32 cellular contexts compared by ENCODE assay signal in genomic region chr2:124258481-124258880, GRCh38.
DNase-seq lines count a peak whose midpoint lies in the region; ATAC-seq and TF ChIP-seq lines count a peak whose summit lies in the region.
"Had no signal": no experiment of that assay in that cellular context is flagged by ENCODE, and none has a peak within 500 bp of the region (broad histone marks: within the 10 kb centered on the region; RNA-seq: fewer than 3 reads in every experiment).

No MANE protein-coding gene starts in this region.

- H3K79me2 ChIP-seq in Karpas-422 (ENCODE audit: low read length) = no peaks in the 10 kb centered on the region

- no peak for TF ChIP-seq CTCF in cardiac fibroblast (IDR thresholded peaks at IDR 0.05; ENCODE audit: low read depth, low read length)
- TF ChIP-seq CTCF in nephron progenitor cell (IDR thresholded peaks at IDR 0.05) = no peak
- TF ChIP-seq CTCF in coronary artery (IDR thresholded peaks at IDR 0.05) = no peak

- H3K4me3 Mint-ChIP-seq in nephron progenitor cell = no peak overlapping the region
- no peak overlapping the region for H3K4me3 Mint-ChIP-seq in activated CD8-positive, alpha-beta T cell treated with anti-CD3 and anti-CD28 coated beads, Interleukin-2, amount 10 ng/mL, durations not matched to agents 7 days and 5 days
- H3K4me3 Mint-ChIP-seq: activated naive CD8-positive, alpha-beta T cell treated with anti-CD3 and anti-CD28 coated beads, Interleukin-2, amount 50 U/mL, for 24 hours; neural progenitor cell; stimulated activated naive CD8-positive, alpha-beta T cell treated with anti-CD3 and anti-CD28 coated beads, Interleukin-15, amount 100 ng/mL, for 72 hours; T-helper 1 cell treated with Interleukin-12 subunit alpha and Interleukin-12 subunit beta and Interleukin-4 antibody, amounts not matched to agents 30 μg/mL and 1 μg/mL, for 36 hours had no signal

- no peak overlapping the region for H3K4ac ChIP-seq in mesenchymal stem cell (ENCODE audit: low read depth in 1 of 2, low read length in 2 of 2)

- no peak overlapping the region for H2BK12ac ChIP-seq in mesenchymal stem cell (ENCODE audit: low read length in 2 of 2)

- H3K27ac Mint-ChIP-seq in nephron progenitor cell = no peak overlapping the region
- no peak overlapping the region for H3K27ac Mint-ChIP-seq in activated CD8-positive, alpha-beta T cell treated with anti-CD3 and anti-CD28 coated beads, Interleukin-2, amount 10 ng/mL, durations not matched to agents 7 days and 5 days
- H3K27ac Mint-ChIP-seq: activated naive CD8-positive, alpha-beta T cell treated with anti-CD3 and anti-CD28 coated beads, Interleukin-2, amount 50 U/mL, for 24 hours; neural progenitor cell; stimulated activated naive CD8-positive, alpha-beta T cell treated with anti-CD3 and anti-CD28 coated beads, Interleukin-15, amount 100 ng/mL, for 72 hours; T-helper 1 cell treated with Interleukin-12 subunit alpha and Interleukin-12 subunit beta and Interleukin-4 antibody, amounts not matched to agents 30 μg/mL and 1 μg/mL, for 36 hours had no signal

- peak overlapping the region; percentile 37; the same call in 1 of the 2 replicates for H3K4me3 ChIP-seq in Karpas-422 (ENCODE audit: low read length)
- H3K4me3 ChIP-seq in cardiac fibroblast (replicated peaks in 1 of 2; ENCODE audit: low read depth in 2 of 2, low read length in 2 of 2) = no peak overlapping the region
- no peak overlapping the region for H3K4me3 ChIP-seq in mesenchymal stem cell (ENCODE audit: insufficient read depth in 1 of 2, low read depth in 1 of 2, low read length in 2 of 2)
- no peak overlapping the region for H3K4me3 ChIP-seq in coronary artery
- H3K4me3 ChIP-seq: body of pancreas, esophagus muscularis mucosa, left lung, neural progenitor cell, pancreas had no signal

- H3K9me3 ChIP-seq in Karpas-422 (ENCODE audit: low read length) (no peaks in the 10 kb centered on the region), mesenchymal stem cell (ENCODE audit: control insufficient read depth, low read length) (no peaks in the 10 kb centered on the region)
- H3K9me3 ChIP-seq: BE2C, body of pancreas, esophagus muscularis mucosa, pancreas had no signal

- DNase-seq in EH (ENCODE audit: low read depth) (peak; percentile 91), Karpas-422 (peak; percentile 62), cardiac fibroblast (ENCODE audit: low read depth in 2 of 2) (peak; percentile 55 to 95), mesenchymal stem cell (peak; percentile 20), nephron progenitor cell (no peak), GDM1 (lab: John Stamatoyannopoulos, UW) (no peak), coronary artery (ENCODE audit: low spot score) (no peak)
- DNase-seq in activated CD8-positive, alpha-beta T cell treated with anti-CD3 and anti-CD28 coated beads, Interleukin-2, amount 10 ng/mL, durations not matched to agents 7 days and 5 days = no peak
- DNase-seq: activated CD4-positive, alpha-beta T cell treated with anti-CD3 and anti-CD28 coated beads, Interleukin-2, amount 50 U/mL, for 4 hours; activated CD4-positive, CD25-positive, alpha-beta regulatory T cell; activated gamma-delta T cell treated with Interleukin-2 at 50 U/mL for 16 hours; activated naive CD8-positive, alpha-beta T cell treated with anti-CD3 and anti-CD28 coated beads, Interleukin-2, amount 50 U/mL, for 24 hours; activated T-cell treated with anti-CD3 and anti-CD28 coated beads, Interleukin-2, amount 50 U/mL, for 48 hours; BE2C; body of pancreas; cerebellar nuclear complex; DMS153; left lung; NCI-H1092; NCI-H187 treated with DMSO at 0.1 percent for 48 hours; NCI-H226; NCI-H526 treated with DMSO at 0.1 percent for 48 hours; NK-92 treated with Interleukin-12 subunit alpha and Interleukin-12 subunit beta, amount 100 ng/mL, for 24 hours; pancreas; small intestine; stimulated activated CD8-positive, alpha-beta memory T cell treated with anti-CD3 and anti-CD28 coated beads, Interleukin-4, amount 100 ng/mL, for 48 hours; stimulated activated naive CD8-positive, alpha-beta T cell treated with anti-CD3 and anti-CD28 coated beads, Interleukin-15, amount 100 ng/mL, for 72 hours had no signal

- H3K27me3 ChIP-seq in Karpas-422 (ENCODE audit: low read length) (no peaks in the 10 kb centered on the region), mesenchymal stem cell (ENCODE audit: control insufficient read depth in 1 of 2, insufficient read depth in 1 of 2, low read length in 2 of 2) (no peaks in the 10 kb centered on the region)
- H3K27me3 ChIP-seq: BE2C, body of pancreas, esophagus muscularis mucosa, left lung, neural progenitor cell, pancreas had no signal

- H2BK120ac ChIP-seq in mesenchymal stem cell (ENCODE audit: low read depth, low read length) = no peak overlapping the region

- 38% methylated on average over 1 of the region's 2 CpGs for WGBS in mesenchymal stem cell

- H2BK15ac ChIP-seq in mesenchymal stem cell (ENCODE audit: low read depth, poor library complexity, severe bottlenecking) = no peak overlapping the region

- H3K9ac ChIP-seq in Karpas-422 (ENCODE audit: low read length) (peak overlapping the region; percentile 57), mesenchymal stem cell (ENCODE audit: low read length) (no peak overlapping the region)
- H3K9ac ChIP-seq: neural progenitor cell had no signal

- H3K9me2 ChIP-seq in Karpas-422 (replicated peaks; ENCODE audit: insufficient read depth, low read length) = no peaks in the 10 kb centered on the region

- H3K27me3 Mint-ChIP-seq in nephron progenitor cell (ENCODE audit: low read depth, poor library complexity) = peaks cover 2% of the 10 kb centered on the region
- H3K27me3 Mint-ChIP-seq in activated CD8-positive, alpha-beta T cell treated with anti-CD3 and anti-CD28 coated beads, Interleukin-2, amount 10 ng/mL, durations not matched to agents 7 days and 5 days (ENCODE audit: low read depth) = no peaks in the 10 kb centered on the region
- H3K27me3 Mint-ChIP-seq: activated naive CD8-positive, alpha-beta T cell treated with anti-CD3 and anti-CD28 coated beads, Interleukin-2, amount 50 U/mL, for 24 hours; stimulated activated naive CD8-positive, alpha-beta T cell treated with anti-CD3 and anti-CD28 coated beads, Interleukin-15, amount 100 ng/mL, for 72 hours had no signal

- H3K4me2 ChIP-seq in Karpas-422 (ENCODE audit: low read depth, low read length, poor library complexity, severe bottlenecking) (peak overlapping the region; percentile 60), mesenchymal stem cell (ENCODE audit: low read length, poor library complexity, severe bottlenecking) (no peak overlapping the region)
- H3K4me2 ChIP-seq: neural progenitor cell had no signal

- H2AFZ ChIP-seq in Karpas-422 (ENCODE audit: low read length) (peak overlapping the region; percentile 51; the same call in 1 of the 2 replicates), mesenchymal stem cell (ENCODE audit: low read depth, low read length) (no peak overlapping the region)
- H2AFZ ChIP-seq: neural progenitor cell had no signal

- no peaks in the 10 kb centered on the region for H3K79me1 ChIP-seq in mesenchymal stem cell (replicated peaks; ENCODE audit: low read length, poor library complexity, severe bottlenecking)

- ATAC-seq in activated CD8-positive, alpha-beta T cell treated with anti-CD3 and anti-CD28 coated beads, Interleukin-2, amount 10 ng/mL, durations not matched to agents 7 days and 5 days = no peak
- ATAC-seq: activated naive CD8-positive, alpha-beta T cell treated with anti-CD3 and anti-CD28 coated beads, Interleukin-2, amount 50 U/mL, for 24 hours; body of pancreas; left lung; pancreas; Right ventricle myocardium inferior; SK-N-SH treated with all-trans-retinoic acid at 6 μM for 48 hours; stimulated activated naive CD8-positive, alpha-beta T cell treated with anti-CD3 and anti-CD28 coated beads, Interleukin-15, amount 100 ng/mL, for 72 hours had no signal

- CTCF ChIA-PET in activated CD8-positive, alpha-beta T cell treated with anti-CD3 and anti-CD28 coated beads, Interleukin-2, amount 10 ng/mL, durations not matched to agents 7 days and 5 days (lab: Charles Lee) = no interaction called here

- no peaks in the 10 kb centered on the region for H4K20me1 ChIP-seq in Karpas-422 (ENCODE audit: insufficient read depth, low read depth, low read length)

- peak overlapping the region; percentile 89 for H3K27ac ChIP-seq in Karpas-422 (ENCODE audit: low read length)
- no peak overlapping the region for H3K27ac ChIP-seq in mesenchymal stem cell (ENCODE audit: low read length, poor library complexity, severe bottlenecking)
- H3K27ac ChIP-seq in coronary artery = no peak overlapping the region
- H3K27ac ChIP-seq: body of pancreas, esophagus muscularis mucosa, left lung, neural progenitor cell, pancreas had no signal

- H3K4me1 Mint-ChIP-seq in nephron progenitor cell = no peaks in the 10 kb centered on the region
- no peaks in the 10 kb centered on the region for H3K4me1 Mint-ChIP-seq in activated CD8-positive, alpha-beta T cell treated with anti-CD3 and anti-CD28 coated beads, Interleukin-2, amount 10 ng/mL, durations not matched to agents 7 days and 5 days (ENCODE audit: low read depth)
- H3K4me1 Mint-ChIP-seq: activated naive CD8-positive, alpha-beta T cell treated with anti-CD3 and anti-CD28 coated beads, Interleukin-2, amount 50 U/mL, for 24 hours; neural progenitor cell; stimulated activated naive CD8-positive, alpha-beta T cell treated with anti-CD3 and anti-CD28 coated beads, Interleukin-15, amount 100 ng/mL, for 72 hours had no signal

- H3K23ac ChIP-seq in mesenchymal stem cell (ENCODE audit: low read length in 2 of 2) = no peak overlapping the region

- H4K91ac ChIP-seq in mesenchymal stem cell (ENCODE audit: low read length) = no peak overlapping the region

- H2BK5ac ChIP-seq in mesenchymal stem cell (ENCODE audit: low read depth, low read length, poor library complexity, severe bottlenecking) = no peak overlapping the region

- H3K14ac ChIP-seq in mesenchymal stem cell (ENCODE audit: low read length in 2 of 2) = no peak overlapping the region

- H3K4me1 ChIP-seq in Karpas-422 (ENCODE audit: low read length) = peaks cover 48% of the 10 kb centered on the region
- H3K4me1 ChIP-seq in mesenchymal stem cell (ENCODE audit: control insufficient read depth, insufficient read depth, low read depth, low read length) = no peaks in the 10 kb centered on the region
- H3K4me1 ChIP-seq: BE2C, body of pancreas, esophagus muscularis mucosa, left lung, neural progenitor cell, pancreas had no signal

- H3K36me3 ChIP-seq in Karpas-422 (ENCODE audit: insufficient read depth, low read length) (no peaks in the 10 kb centered on the region), mesenchymal stem cell (ENCODE audit: control insufficient read depth in 1 of 2, insufficient read depth in 2 of 2, low read depth in 1 of 2, low read length in 2 of 2) (no peaks in the 10 kb centered on the region)
- H3K36me3 ChIP-seq: BE2C, esophagus muscularis mucosa, left lung, neural progenitor cell, pancreas had no signal

- H3K9me3 Mint-ChIP-seq in nephron progenitor cell = peaks cover 10% of the 10 kb centered on the region
- H3K9me3 Mint-ChIP-seq in activated CD8-positive, alpha-beta T cell treated with anti-CD3 and anti-CD28 coated beads, Interleukin-2, amount 10 ng/mL, durations not matched to agents 7 days and 5 days (ENCODE audit: insufficient read depth) = no peaks in the 10 kb centered on the region

- POLR2A ChIA-PET in activated CD8-positive, alpha-beta T cell treated with anti-CD3 and anti-CD28 coated beads, Interleukin-2, amount 10 ng/mL, durations not matched to agents 7 days and 5 days (lab: Charles Lee) = no interaction called here

- no peak overlapping the region for H4K8ac ChIP-seq in mesenchymal stem cell (ENCODE audit: low read length)

- H3K36me3 Mint-ChIP-seq in nephron progenitor cell (ENCODE audit: low read depth) = no peaks in the 10 kb centered on the region
- no peaks in the 10 kb centered on the region for H3K36me3 Mint-ChIP-seq in activated CD8-positive, alpha-beta T cell treated with anti-CD3 and anti-CD28 coated beads, Interleukin-2, amount 10 ng/mL, durations not matched to agents 7 days and 5 days (ENCODE audit: low read depth)
- H3K36me3 Mint-ChIP-seq: neural progenitor cell had no signal

- no peak overlapping the region for H2AK5ac ChIP-seq in mesenchymal stem cell (ENCODE audit: low read length, severe bottlenecking)

- H3K18ac ChIP-seq in mesenchymal stem cell (ENCODE audit: low read depth in 1 of 2, low read length in 2 of 2) = no peak overlapping the region

Comparison
In these comparisons a context has a peak if more than half of its experiments do, and no peak if none do; other contexts are left out.
1. DNase-seq: peak in EH (single experiment), Karpas-422 (single experiment), cardiac fibroblast (2 of 2) and mesenchymal stem cell (single experiment); none in nephron progenitor cell (single experiment), activated CD8-positive, alpha-beta T cell treated with anti-CD3 and anti-CD28 coated beads, Interleukin-2, amount 10 ng/mL, durations not matched to agents 7 days and 5 days (single experiment), GDM1 (single experiment) and coronary artery (single experiment).